ENCODE assay signal across 19 cellular contexts in the genomic region with DNA sequence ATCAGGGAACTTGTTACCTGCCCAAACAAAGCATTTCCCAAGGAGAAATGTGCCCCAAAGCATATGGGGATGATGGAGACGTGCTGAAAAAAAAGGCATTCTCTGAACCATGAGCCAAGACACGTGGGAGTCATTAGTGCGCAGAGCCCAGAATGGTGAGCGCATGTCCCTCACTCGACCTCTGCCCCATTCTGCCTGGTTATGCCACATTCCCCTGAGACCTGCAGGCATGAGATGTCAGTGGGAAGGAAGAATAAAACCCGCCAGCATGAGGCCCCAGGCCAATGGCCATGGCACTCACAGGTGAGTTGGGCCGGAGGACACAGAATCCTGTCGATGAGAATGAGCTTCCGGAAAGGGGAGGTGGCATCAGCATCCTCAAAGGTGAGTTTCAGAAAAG.
DNase-seq lines count a peak whose midpoint lies in the region; ATAC-seq and TF ChIP-seq lines count a peak whose summit lies in the region.
"Had no signal": no experiment of that assay in that cellular context is flagged by ENCODE, and none has a peak within 500 bp of the region (broad histone marks: within the 10 kb centered on the region; RNA-seq: fewer than 3 reads in every experiment).

No MANE protein-coding gene starts in this region.

- H3K36me3 ChIP-seq in IMR-90 (ENCODE audit: control insufficient read depth, insufficient read depth, low read length), result no peaks in the 10 kb centered on the region
- no peaks in the 10 kb centered on the region for H3K36me3 ChIP-seq in neural progenitor cell
- H3K36me3 ChIP-seq in adrenal gland (replicated peaks in 1 of 2), result no peaks in the 10 kb centered on the region
- H3K36me3 ChIP-seq: BE2C had no signal

- no peak overlapping the region for H2BK5ac ChIP-seq in IMR-90 (ENCODE audit: low read depth, low read length, poor library complexity, severe bottlenecking)

- BruUV-seq in IMR-90 (replicated peaks; lab: Mats Ljungman, UMichigan), result no TSS peak

- no peak for DNase-seq in IMR-90
- DNase-seq in fibroblast of mammary gland (ENCODE audit: low read depth), result peak; percentile 50
- no peak for DNase-seq in mesothelial cell of epicardium (ENCODE audit: low spot score in 2 of 2, unreplicated experiment in 2 of 2)
- DNase-seq in activated CD4-positive, alpha-beta T cell treated with anti-CD3 and anti-CD28 coated beads, Interleukin-2, amount 50 U/mL, for 4 hours, result no peak
- no peak for DNase-seq in neural progenitor cell (ENCODE audit: low spot score)
- no peak for DNase-seq in adrenal gland
- DNase-seq in GF-D8 (lab: John Stamatoyannopoulos, UW), result no peak
- DNase-seq: BE2C; C1 segment of cervical spinal cord; CD4-positive, CD25-positive, alpha-beta regulatory T cell; CD8-positive, alpha-beta memory T cell; COR-L47; DMS 273 treated with DMSO at 0.1 percent for 48 hours; DMS53; DND-41; HFFc6 had no signal

- no peak overlapping the region for H2BK15ac ChIP-seq in IMR-90 (ENCODE audit: low read depth, low read length)

- TF ChIP-seq RAD21 in IMR-90 (IDR thresholded peaks at IDR 0.05; ENCODE audit: low read length), result no peak

- POLR2A ChIA-PET in IMR-90 (lab: Charles Lee; ENCODE audit: unreplicated experiment), result no interaction called here

- no peak for TF ChIP-seq POLR2A in IMR-90 (IDR thresholded peaks at IDR 0.05; ENCODE audit: low read depth, low read length)
- no peak for TF ChIP-seq POLR2A in adrenal gland (IDR thresholded peaks at IDR 0.05)

- H3K36me3 Mint-ChIP-seq in mesothelial cell of epicardium, result no peaks in the 10 kb centered on the region
- no peaks in the 10 kb centered on the region for H3K36me3 Mint-ChIP-seq in neural progenitor cell
- H3K36me3 Mint-ChIP-seq: CD8-positive, alpha-beta memory T cell; IgD-negative memory B cell had no signal

- H2BK20ac ChIP-seq in IMR-90 (ENCODE audit: low read depth, low read length), result no peak overlapping the region

- no peaks in the 10 kb centered on the region for H3K9me3 ChIP-seq in IMR-90 (ENCODE audit: control insufficient read depth, insufficient read depth, low read length)
- no peaks in the 10 kb centered on the region for H3K9me3 ChIP-seq in neural progenitor cell (ENCODE audit: low read depth)
- no peaks in the 10 kb centered on the region for H3K9me3 ChIP-seq in adrenal gland (replicated peaks in 1 of 3)
- H3K9me3 ChIP-seq: BE2C had no signal

- H3K4me3 Mint-ChIP-seq in mesothelial cell of epicardium, result no peak overlapping the region
- no peak overlapping the region for H3K4me3 Mint-ChIP-seq in neural progenitor cell
- H3K4me3 Mint-ChIP-seq: CD4-positive, CD25-positive, alpha-beta regulatory T cell; CD8-positive, alpha-beta memory T cell; HFFc6; IgD-negative memory B cell had no signal

- H3K9me3 Mint-ChIP-seq in mesothelial cell of epicardium (peaks cover 5% of the 10 kb centered on the region), neural progenitor cell (no peaks in the 10 kb centered on the region)
- H3K9me3 Mint-ChIP-seq: CD8-positive, alpha-beta memory T cell had no signal

- H3K27me3 Mint-ChIP-seq in mesothelial cell of epicardium (ENCODE audit: low read depth) (no peaks in the 10 kb centered on the region), neural progenitor cell (ENCODE audit: insufficient read depth, low read depth) (no peaks in the 10 kb centered on the region)
- H3K27me3 Mint-ChIP-seq: CD4-positive, CD25-positive, alpha-beta regulatory T cell; CD8-positive, alpha-beta memory T cell had no signal

- no peak overlapping the region for H4K8ac ChIP-seq in IMR-90 (ENCODE audit: low read depth in 2 of 2, low read length in 2 of 2)

- WGBS in IMR-90 (ENCODE audit: extremely low coverage in 2 of 2, insufficient read length in 1 of 2), 2 experiments, result 90% methylated on average over 2 of the region's 9 CpGs; no CpG with 5 or more reads in 1 of the 2 experiments
- 84 to 91% (median 86%) methylated on average over 9 of the region's 9 CpGs for WGBS in adrenal gland, 4 donors

- no peak overlapping the region for H3K4me3 ChIP-seq in IMR-90 (ENCODE audit: insufficient read depth, low read depth, low read length)
- H3K4me3 ChIP-seq in fibroblast of mammary gland (ENCODE audit: control insufficient read depth, low read depth, low read length), result no peak overlapping the region
- H3K4me3 ChIP-seq in neural progenitor cell, result no peak overlapping the region
- no peak overlapping the region for H3K4me3 ChIP-seq in adrenal gland
- H3K4me3 ChIP-seq: GM23248 had no signal

- H3K4ac ChIP-seq in IMR-90 (ENCODE audit: low read depth, low read length), result no peak overlapping the region

- H3K79me1 ChIP-seq in IMR-90 (ENCODE audit: low read depth in 1 of 2, low read length in 2 of 2), result no peaks in the 10 kb centered on the region

- peaks cover 27% of the 10 kb centered on the region for H3K4me1 Mint-ChIP-seq in mesothelial cell of epicardium
- peaks cover 8% of the 10 kb centered on the region for H3K4me1 Mint-ChIP-seq in neural progenitor cell
- H3K4me1 Mint-ChIP-seq: CD8-positive, alpha-beta memory T cell had no signal

- H3K27ac Mint-ChIP-seq in mesothelial cell of epicardium (peak overlapping the region; percentile 44), neural progenitor cell (no peak overlapping the region)
- H3K27ac Mint-ChIP-seq: CD4-positive, CD25-positive, alpha-beta regulatory T cell; HFFc6; IgD-negative memory B cell had no signal

- no peak overlapping the region for H3K56ac ChIP-seq in IMR-90 (ENCODE audit: extremely low read depth, insufficient read depth, low read length)

- H2AFZ ChIP-seq in IMR-90 (replicated peaks; ENCODE audit: low read length, poor library complexity) (no peak overlapping the region), neural progenitor cell (replicated peaks) (no peak overlapping the region)
- H2AFZ ChIP-seq: GM23248 had no signal

- H3K27me3 ChIP-seq in IMR-90 (ENCODE audit: control insufficient read depth, insufficient read depth, low read length), result no peaks in the 10 kb centered on the region
- H3K27me3 ChIP-seq in neural progenitor cell, result no peaks in the 10 kb centered on the region
- H3K27me3 ChIP-seq in adrenal gland, result no peaks in the 10 kb centered on the region
- H3K27me3 ChIP-seq: BE2C had no signal

- no peak overlapping the region for H3K18ac ChIP-seq in IMR-90 (ENCODE audit: low read depth, low read length)

- H3K9me1 ChIP-seq in IMR-90 (ENCODE audit: insufficient read depth, low read length), result no peaks in the 10 kb centered on the region

- CTCF ChIA-PET in IMR-90 (lab: Yijun Ruan, JAX), result no interaction called here

- H3F3A ChIP-seq in neural progenitor cell (ENCODE audit: low read depth), result no peaks in the 10 kb centered on the region

- H3K4me2 ChIP-seq in IMR-90 (ENCODE audit: low read depth, low read length) (no peak overlapping the region), neural progenitor cell (no peak overlapping the region)

- no peak overlapping the region for H4K5ac ChIP-seq in IMR-90 (ENCODE audit: low read depth, low read length)

- no peak overlapping the region for H3K23ac ChIP-seq in IMR-90 (ENCODE audit: low read depth, low read length)

- H3K27ac ChIP-seq in IMR-90 (ENCODE audit: insufficient read depth, low read length), result no peak overlapping the region
- H3K27ac ChIP-seq in neural progenitor cell, result no peak overlapping the region
- H3K27ac ChIP-seq in adrenal gland, result no peak overlapping the region
- H3K27ac ChIP-seq: GM23248 had no signal

- no peak overlapping the region for H4K91ac ChIP-seq in IMR-90 (ENCODE audit: insufficient read depth, low read depth, low read length)

- H3K9ac ChIP-seq in IMR-90 (ENCODE audit: low read depth, low read length) (no peak overlapping the region), neural progenitor cell (no peak overlapping the region)
- H3K9ac ChIP-seq: GM23248 had no signal

- H3K79me2 ChIP-seq in neural progenitor cell (ENCODE audit: low read depth), result no peaks in the 10 kb centered on the region

- no peak overlapping the region for H2AK9ac ChIP-seq in IMR-90 (replicated peaks; ENCODE audit: low read depth, low read length, poor library complexity)

- no peak overlapping the region for H2BK120ac ChIP-seq in IMR-90 (ENCODE audit: low read depth, low read length)

- TF ChIP-seq CTCF in IMR-90 (conservative IDR thresholded peaks at IDR 0.05; ENCODE audit: low read depth, low read length), result no peak
- no peak for TF ChIP-seq CTCF in fibroblast of mammary gland (conservative IDR thresholded peaks at IDR 0.05; ENCODE audit: control insufficient read depth, insufficient read depth, low read depth, low read length)
- no peak for TF ChIP-seq CTCF in mesothelial cell of epicardium (IDR thresholded peaks at IDR 0.05; ENCODE audit: unreplicated experiment)
- TF ChIP-seq CTCF in neural progenitor cell (IDR thresholded peaks at IDR 0.05), result no peak
- TF ChIP-seq CTCF in adrenal gland (IDR thresholded peaks at IDR 0.05), result no peak

- intact Hi-C loops in IMR-90 (cut with micrococcal nuclease), result no loop called here
- intact Hi-C loops in adrenal gland (cut with DNase I), result loop anchor here in 1 of 2 donors (10.0 kb wide), 1 partner anchor 796 kb away; no protein-coding TSS in a partner anchor

- dilution Hi-C loops in IMR-90 (cut with HindIII; ENCODE audit: low sequenced_read_pairs, unreplicated experiment), result no loop called here

- peaks cover 6% of the 10 kb centered on the region for H3K4me1 ChIP-seq in IMR-90 (ENCODE audit: control insufficient read depth, insufficient read depth, low read length)
- H3K4me1 ChIP-seq in neural progenitor cell, result peaks cover 5% of the 10 kb centered on the region
- H3K4me1 ChIP-seq in adrenal gland (replicated peaks in 1 of 2), result peaks cover 0 to 10% of the 10 kb centered on the region in 2 donors
- H3K4me1 ChIP-seq: BE2C had no signal

- H3K14ac ChIP-seq in IMR-90 (replicated peaks; ENCODE audit: low read depth, low read length), result no peak overlapping the region

- peak overlapping the region; percentile 21; the same call in 1 of the 2 replicates for H2AK5ac ChIP-seq in IMR-90 (ENCODE audit: low read depth, low read length)

- in situ Hi-C loops in IMR-90 (cut with MboI; ENCODE audit: low sequenced_read_pairs), result loop anchor here (10.0 kb wide), 1 partner anchor 386 kb away; no protein-coding TSS in a partner anchor

- H4K20me1 ChIP-seq in IMR-90 (ENCODE audit: insufficient read depth, low read length) (no peaks in the 10 kb centered on the region), neural progenitor cell (ENCODE audit: low read depth) (no peaks in the 10 kb centered on the region)

- no peak for ATAC-seq in IMR-90 (ENCODE audit: low read depth)
- ATAC-seq: HCT116 had no signal

TF ChIP-seq in IMR-90, 13 proteins besides CTCF, POLR2A, EP300 and RAD21 (continues in another document):
- no peak for TF ChIP-seq MXI1 (IDR thresholded peaks at IDR 0.05; ENCODE audit: borderline replicate concordance, low read depth, low read length)
- TF ChIP-seq FOS (IDR thresholded peaks at IDR 0.05; ENCODE audit: low read depth, low read length), result no peak
- no peak for TF ChIP-seq RFX5 (IDR thresholded peaks at IDR 0.05; ENCODE audit: low read depth, low read length)
- TF ChIP-seq, protein P1, sequence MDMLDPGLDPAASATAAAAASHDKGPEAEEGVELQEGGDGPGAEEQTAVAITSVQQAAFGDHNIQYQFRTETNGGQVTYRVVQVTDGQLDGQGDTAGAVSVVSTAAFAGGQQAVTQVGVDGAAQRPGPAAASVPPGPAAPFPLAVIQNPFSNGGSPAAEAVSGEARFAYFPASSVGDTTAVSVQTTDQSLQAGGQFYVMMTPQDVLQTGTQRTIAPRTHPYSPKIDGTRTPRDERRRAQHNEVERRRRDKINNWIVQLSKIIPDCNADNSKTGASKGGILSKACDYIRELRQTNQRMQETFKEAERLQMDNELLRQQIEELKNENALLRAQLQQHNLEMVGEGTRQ (IDR thresholded peaks at IDR 0.05; ENCODE audit: low read depth, low read length), result no peak
